7 cellular contexts compared by ENCODE assay signal in genomic region chr12:51721281-51721940, GRCh38.
DNase-seq lines count a peak whose midpoint lies in the region; ATAC-seq and TF ChIP-seq lines count a peak whose summit lies in the region.

No MANE protein-coding gene starts in this region.

- no peak for DNase-seq in left lobe of liver (ENCODE audit: low spot score)
- DNase-seq in stimulated activated CD8-positive, alpha-beta memory T cell treated with anti-CD3 and anti-CD28 coated beads, Interleukin-2, amount 100 ng/mL, for 48 hours (ENCODE audit: low read depth in 2 of 2), result peak; percentile 30 to 34
- no peak for DNase-seq in ACHN
- DNase-seq in NCI-H146 (lab: John Stamatoyannopoulos, UW), result no peak

- in situ Hi-C loops in ACHN (cut with HindIII; ENCODE audit: low pct_ligation_motif_present, low pct_unique_long_range_greater_than_20kb, low sequenced_read_pairs), result no loop called here

- H3K4me1 Mint-ChIP-seq in brain, result no peaks in the 10 kb centered on the region

- no peak overlapping the region for H3K27ac Mint-ChIP-seq in brain

- peaks cover 18% of the 10 kb centered on the region for H3K36me3 Mint-ChIP-seq in brain

- TF ChIP-seq CTCF in brain (conservative IDR thresholded peaks at IDR 0.05), result peak in 1 of 2 experiments; percentile 31

- H3K27me3 Mint-ChIP-seq in brain, result peaks cover 3% of the 10 kb centered on the region

- H3K4me3 Mint-ChIP-seq in brain, result peak overlapping the region; percentile 35 to 76 (median 64)

- ATAC-seq in activated CD4-positive, CD25-positive, alpha-beta regulatory T cell treated with anti-CD3 and anti-CD28 coated beads, Interleukin-2, amount 50 U/mL, for 24 hours, result peak; percentile 74 to 80
- ATAC-seq in left lobe of liver (peak; percentile 30), GM21381 (IDR thresholded peaks at IDR 0.05; ENCODE audit: unreplicated experiment) (no peak)

- H3K9me3 Mint-ChIP-seq in brain, result no peaks in the 10 kb centered on the region

Comparison
In these comparisons a context has a peak if more than half of its experiments do, and no peak if none do; other contexts are left out.
1. DNase-seq: peak in stimulated activated CD8-positive, alpha-beta memory T cell treated with anti-CD3 and anti-CD28 coated beads, Interleukin-2, amount 100 ng/mL, for 48 hours (2 of 2); none in left lobe of liver (single experiment), ACHN (single experiment) and NCI-H146 (single experiment).